Comparison of ENCODE assay signal across 12 cellular contexts in genomic region chr6:16486661-16487060, GRCh38.
A peak's percentile ranks its signal among the peaks of the same experiment; 100 is the strongest.
DNase-seq lines count a peak whose midpoint lies in the region; ATAC-seq, FAIRE-seq and TF ChIP-seq lines count a peak whose summit lies in the region.
"Had no signal": no experiment of that assay in that cellular context is flagged by ENCODE, and none has a peak within 500 bp of the region (broad histone marks: within the 10 kb centered on the region; RNA-seq: fewer than 3 reads in every experiment).

No MANE protein-coding gene starts in this region.

- H3K27ac ChIP-seq in CD8-positive, alpha-beta memory T cell (ENCODE audit: low read depth, low read length) = no peak overlapping the region
- peak overlapping the region; percentile 40 for H3K27ac ChIP-seq in GM12878 (ENCODE audit: control insufficient read depth, insufficient read depth)
- H3K27ac ChIP-seq in A673 (ENCODE audit: low read depth, low read length, poor library complexity, severe bottlenecking) = no peak overlapping the region
- H3K27ac ChIP-seq in colonic mucosa = no peak overlapping the region

- RAD21 ChIA-PET in GM12878 (lab: Charles Lee; ENCODE audit: unreplicated experiment) = interaction anchor here (1.1 to 14.6 kb wide), 7 partner anchors 11 to 277 kb away, joined by 3 to 201 read pairs (median 14); no protein-coding TSS in a partner anchor

- DNase-seq in CD8-positive, alpha-beta memory T cell = peak; percentile 39 to 83 (median 48)
- peak; percentile 76 for DNase-seq in activated CD8-positive, alpha-beta T cell treated with anti-CD3 and anti-CD28 coated beads for 36 hours
- no peak for DNase-seq in GM12878 (ENCODE audit: low read depth, low spot score)
- peak in 2 of 3 donors; percentile 22 to 25 for DNase-seq in stimulated activated CD4-positive, alpha-beta T cell treated with anti-CD3 and anti-CD28 coated beads, TNF-alpha, amount 100 ng/mL, for 1 hour (ENCODE audit: low read depth in 3 of 3, low spot score in 1 of 3)
- no peak for DNase-seq in A673 (ENCODE audit: low spot score)
- no peak for DNase-seq in glomerular visceral epithelial cell (ENCODE audit: extremely low spot score)
- no peak for DNase-seq in colonic mucosa
- no peak for DNase-seq in erythroblast (lab: John Stamatoyannopoulos, UW)
- DNase-seq: NCI-H1417 treated with DMSO at 0.1 percent for 48 hours, NCI-H510A treated with DMSO at 0.1 percent for 48 hours, T1000 had no signal

- peaks cover 0 to 1% (median 0%) of the 10 kb centered on the region in 5 donors for H3K9me3 Mint-ChIP-seq in CD8-positive, alpha-beta memory T cell
- H3K9me3 Mint-ChIP-seq in activated CD8-positive, alpha-beta T cell treated with anti-CD3 and anti-CD28 coated beads for 36 hours = no peaks in the 10 kb centered on the region
- H3K9me3 Mint-ChIP-seq: dendritic cell treated with granulocyte-macrophage colony-stimulating factor and Interleukin-4, amounts not matched to agents 40 ng/mL and 50 ng/mL, for 4 days had no signal

- no peaks in the 10 kb centered on the region for H4K20me1 ChIP-seq in GM12878 (ENCODE audit: control insufficient read depth, insufficient read depth)

- POLR2A ChIA-PET in CD8-positive, alpha-beta memory T cell (lab: Charles Lee) = interaction anchor here (1.0 kb wide), 1 partner anchor 9 kb away, joined by 3 read pairs; no protein-coding TSS in a partner anchor
- POLR2A ChIA-PET in activated CD8-positive, alpha-beta T cell treated with anti-CD3 and anti-CD28 coated beads for 36 hours (lab: Charles Lee) = no interaction called here
- POLR2A ChIA-PET in GM12878 (lab: Charles Lee) = interaction anchor here (3.0 to 13.1 kb wide), 4 partner anchors 11 to 73 kb away, joined by 14 to 256 read pairs (median 59); no protein-coding TSS in a partner anchor
- POLR2A ChIA-PET in A673 (lab: Charles Lee; ENCODE audit: low non-redundant PET) = no interaction called here

- H3K36me3 ChIP-seq in CD8-positive, alpha-beta memory T cell (ENCODE audit: insufficient read depth, low read length) = no peaks in the 10 kb centered on the region
- H3K36me3 ChIP-seq in GM12878 (ENCODE audit: control insufficient read depth in 2 of 2, insufficient read depth in 2 of 2, low read length in 1 of 2) (peaks cover 0 to 18% of the 10 kb centered on the region in 2 experiments; a peak in 2 of 4 replicates), A673 (ENCODE audit: insufficient read depth, low read length, poor library complexity, severe bottlenecking) (no peaks in the 10 kb centered on the region), colonic mucosa (no peaks in the 10 kb centered on the region)

- H3K9me3 ChIP-seq in CD8-positive, alpha-beta memory T cell (ENCODE audit: low read length) = no peaks in the 10 kb centered on the region
- H3K9me3 ChIP-seq in GM12878 (replicated peaks; ENCODE audit: control insufficient read depth, insufficient read depth, low read length) = peaks cover 5% of the 10 kb centered on the region; the same call in 2 of the 3 replicates
- peaks cover 5% of the 10 kb centered on the region for H3K9me3 ChIP-seq in A673 (ENCODE audit: low read depth, low read length, poor library complexity, severe bottlenecking)
- H3K9me3 ChIP-seq in colonic mucosa = no peaks in the 10 kb centered on the region

- H3K4me3 ChIP-seq in CD8-positive, alpha-beta memory T cell (ENCODE audit: low read length) = no peak overlapping the region
- peak overlapping the region; percentile 17; the same call in 1 of the 2 replicates for H3K4me3 ChIP-seq in GM12878
- H3K4me3 ChIP-seq in A673 (ENCODE audit: low read depth, low read length, poor library complexity, severe bottlenecking) = no peak overlapping the region
- H3K4me3 ChIP-seq in colonic mucosa = no peak overlapping the region

- no peak for TF ChIP-seq EP300 in GM12878 (IDR thresholded peaks at IDR 0.05; ENCODE audit: borderline replicate concordance in 1 of 2, control insufficient read depth in 1 of 2, low read depth in 2 of 2, low read length in 2 of 2)

- TF ChIP-seq POLR2A in GM12878 (IDR thresholded peaks at IDR 0.05; ENCODE audit: low read depth, low read length) (no peak), erythroblast (IDR thresholded peaks at IDR 0.05; ENCODE audit: low read length) (no peak)

- no peak for TF ChIP-seq CTCF in activated CD8-positive, alpha-beta T cell treated with anti-CD3 and anti-CD28 coated beads for 36 hours (IDR thresholded peaks at IDR 0.05)
- no peak for TF ChIP-seq CTCF in GM12878 (IDR thresholded peaks at IDR 0.05 in 2 of 3, conservative IDR thresholded peaks at IDR 0.05 in 1 of 3; ENCODE audit: control insufficient read depth in 2 of 3, extremely low read depth in 1 of 3, insufficient read depth in 1 of 3, low read depth in 3 of 3, low read length in 3 of 3)
- TF ChIP-seq CTCF in A673 (conservative IDR thresholded peaks at IDR 0.05; ENCODE audit: low read depth, low read length) = no peak
- no peak for TF ChIP-seq CTCF in colonic mucosa (IDR thresholded peaks at IDR 0.05)

- H3K27me3 ChIP-seq in CD8-positive, alpha-beta memory T cell (ENCODE audit: insufficient read depth, low read length, poor library complexity, severe bottlenecking) = no peaks in the 10 kb centered on the region
- H3K27me3 ChIP-seq in GM12878 (replicated peaks in 1 of 2; ENCODE audit: control insufficient read depth in 2 of 2, insufficient read depth in 2 of 2, low read length in 1 of 2) = no peaks in the 10 kb centered on the region
- no peaks in the 10 kb centered on the region for H3K27me3 ChIP-seq in A673 (replicated peaks; ENCODE audit: insufficient read depth, low read depth, low read length, poor library complexity)
- no peaks in the 10 kb centered on the region for H3K27me3 ChIP-seq in colonic mucosa

- peak overlapping the region; percentile 60 to 88 (median 81) for H3K4me3 Mint-ChIP-seq in CD8-positive, alpha-beta memory T cell
- H3K4me3 Mint-ChIP-seq in activated CD8-positive, alpha-beta T cell treated with anti-CD3 and anti-CD28 coated beads for 36 hours = peak overlapping the region; percentile 63
- H3K4me3 Mint-ChIP-seq: dendritic cell treated with granulocyte-macrophage colony-stimulating factor and Interleukin-4, amounts not matched to agents 40 ng/mL and 50 ng/mL, for 4 days had no signal

- intact Hi-C loops in activated CD8-positive, alpha-beta T cell treated with anti-CD3 and anti-CD28 coated beads for 36 hours (cut with micrococcal nuclease) = loop anchor here (5.0 to 10.0 kb wide), 3 partner anchors 154 to 468 kb away; no protein-coding TSS in a partner anchor
- intact Hi-C loops in GM12878 (cut with micrococcal nuclease; ENCODE audit: unreplicated experiment) = no loop called here
- intact Hi-C loops in A673 (cut with micrococcal nuclease; ENCODE audit: unreplicated experiment) = no loop called here
- intact Hi-C loops in colonic mucosa (cut with DNase I) = no loop called here

- TF ChIP-seq RAD21 in GM12878 (IDR thresholded peaks at IDR 0.05; ENCODE audit: insufficient read depth, low read depth, low read length) = no peak

- BruUV-seq in GM12878 (replicated peaks; lab: Mats Ljungman, UMichigan) = no TSS peak
- BruUV-seq in A673 (replicated peaks; lab: Mats Ljungman, UMichigan) = no TSS peak

- in situ Hi-C loops in GM12878 (cut with MboI) = no loop called here

- SMC1A ChIA-PET in GM12878 (lab: Charles Lee; ENCODE audit: uncharacterized antibody, unreplicated experiment) = interaction anchor here (0.6 to 14.6 kb wide), 10 partner anchors 9 to 211 kb away, joined by 3 to 388 read pairs (median 14); no protein-coding TSS in a partner anchor

- peaks cover 71% of the 10 kb centered on the region for H3K4me1 ChIP-seq in CD8-positive, alpha-beta memory T cell (ENCODE audit: insufficient read depth, low read length)
- peaks cover 78% of the 10 kb centered on the region for H3K4me1 ChIP-seq in GM12878 (ENCODE audit: control insufficient read depth, insufficient read depth, low read length)
- no peaks in the 10 kb centered on the region for H3K4me1 ChIP-seq in A673 (ENCODE audit: insufficient read depth, low read length, poor library complexity, severe bottlenecking)
- H3K4me1 ChIP-seq in colonic mucosa = no peaks in the 10 kb centered on the region

- H3K4me2 ChIP-seq in GM12878 (ENCODE audit: control insufficient read depth, insufficient read depth) = peak overlapping the region; percentile 50

- H3K27me3 Mint-ChIP-seq in CD8-positive, alpha-beta memory T cell = no peaks in the 10 kb centered on the region
- H3K27me3 Mint-ChIP-seq in activated CD8-positive, alpha-beta T cell treated with anti-CD3 and anti-CD28 coated beads for 36 hours = no peaks in the 10 kb centered on the region
- H3K27me3 Mint-ChIP-seq: dendritic cell treated with granulocyte-macrophage colony-stimulating factor and Interleukin-4, amounts not matched to agents 40 ng/mL and 50 ng/mL, for 4 days had no signal

- H3K27ac Mint-ChIP-seq in CD8-positive, alpha-beta memory T cell = peak overlapping the region; percentile 89 to 98 (median 94)
- H3K27ac Mint-ChIP-seq in activated CD8-positive, alpha-beta T cell treated with anti-CD3 and anti-CD28 coated beads for 36 hours = peak overlapping the region; percentile 87
- H3K27ac Mint-ChIP-seq: dendritic cell treated with granulocyte-macrophage colony-stimulating factor and Interleukin-4, amounts not matched to agents 40 ng/mL and 50 ng/mL, for 4 days had no signal

- CTCF ChIA-PET in CD8-positive, alpha-beta memory T cell (lab: Charles Lee) = interaction anchor here (1.0 to 1.2 kb wide), 2 partner anchors 28 to 277 kb away, joined by 3 read pairs; no protein-coding TSS in a partner anchor
- CTCF ChIA-PET in activated CD8-positive, alpha-beta T cell treated with anti-CD3 and anti-CD28 coated beads for 36 hours (lab: Charles Lee) = interaction anchor here (0.7 to 1.7 kb wide), 5 partner anchors 15 to 277 kb away, joined by 4 read pairs; no protein-coding TSS in a partner anchor
- CTCF ChIA-PET in GM12878 (lab: Yijun Ruan, JAX) = interaction anchor here (0.7 to 17.6 kb wide), 4 partner anchors 13 to 1535 kb away, joined by 3 to 203 read pairs (median 81); no protein-coding TSS in a partner anchor
- CTCF ChIA-PET in A673 (lab: Charles Lee) = no interaction called here

- no peak overlapping the region for H2AFZ ChIP-seq in GM12878 (ENCODE audit: control insufficient read depth, low read depth, low read length)

- peaks cover 68% of the 10 kb centered on the region for H3K79me2 ChIP-seq in GM12878 (ENCODE audit: control insufficient read depth, insufficient read depth, low read length)

- H3K36me3 Mint-ChIP-seq in CD8-positive, alpha-beta memory T cell = peaks cover 8 to 27% (median 9%) of the 10 kb centered on the region in 3 donors
- peaks cover 45% of the 10 kb centered on the region for H3K36me3 Mint-ChIP-seq in activated CD8-positive, alpha-beta T cell treated with anti-CD3 and anti-CD28 coated beads for 36 hours (ENCODE audit: low read depth)

- no peak for FAIRE-seq in GM12878 (lab: Jason Lieb, UNC)

- 99% methylated on average over 11 of the region's 11 CpGs for WGBS in GM12878 (ENCODE audit: insufficient coverage, insufficient replicate concordance, low lambda C conversion rate, missing lambda C conversion rate)

- peaks cover 88 to 95% (median 92%) of the 10 kb centered on the region in 3 donors for H3K4me1 Mint-ChIP-seq in CD8-positive, alpha-beta memory T cell
- H3K4me1 Mint-ChIP-seq in activated CD8-positive, alpha-beta T cell treated with anti-CD3 and anti-CD28 coated beads for 36 hours (ENCODE audit: low read depth) = peaks cover 93% of the 10 kb centered on the region

- H3K9ac ChIP-seq in GM12878 (ENCODE audit: control insufficient read depth, insufficient read depth, low read length) = no peak overlapping the region
- H3K9ac ChIP-seq in colonic mucosa (ENCODE audit: low read depth in 2 of 2, low read length in 2 of 2) = no peak overlapping the region

- ATAC-seq in activated CD8-positive, alpha-beta T cell treated with anti-CD3 and anti-CD28 coated beads for 36 hours = no peak
- no peak for ATAC-seq in GM12878

Comparison
In these comparisons a context has a peak if more than half of its experiments do, and no peak if none do; other contexts are left out.
1. DNase-seq: peak in CD8-positive, alpha-beta memory T cell (5 of 5), activated CD8-positive, alpha-beta T cell treated with anti-CD3 and anti-CD28 coated beads for 36 hours (single experiment) and stimulated activated CD4-positive, alpha-beta T cell treated with anti-CD3 and anti-CD28 coated beads, TNF-alpha, amount 100 ng/mL, for 1 hour (2 of 3); none in GM12878 (single experiment), A673 (single experiment), glomerular visceral epithelial cell (single experiment), colonic mucosa (single experiment) and erythroblast (0 of 2).
2. POLR2A ChIA-PET loops: an anchor here in CD8-positive, alpha-beta memory T cell (1.0 kb wide) and GM12878 (3.0 to 13.1 kb wide); none called in activated CD8-positive, alpha-beta T cell treated with anti-CD3 and anti-CD28 coated beads for 36 hours and A673.